ENCODE assay signal across 8 cellular contexts in the genomic region with DNA sequence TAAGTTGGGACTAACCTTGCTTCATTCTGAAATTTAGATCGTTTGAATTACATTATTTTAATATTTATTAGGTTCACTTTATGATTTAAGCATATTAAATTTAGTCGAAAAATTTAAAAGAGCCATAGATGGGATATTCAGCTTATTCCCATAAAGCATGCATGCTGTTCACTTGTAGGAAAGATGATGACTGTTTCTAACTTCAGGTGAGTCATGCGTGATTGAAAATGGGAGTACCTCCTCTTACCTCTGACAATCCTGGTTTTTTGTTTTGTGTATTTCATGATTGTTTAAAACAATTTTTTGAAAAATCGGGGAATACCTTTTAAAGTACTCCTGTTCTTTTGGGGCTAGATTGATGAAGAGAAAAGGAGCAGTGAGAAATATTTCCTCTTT. TPM values are rescaled to one million over a fixed set of nuclear protein-coding genes. Genes with fewer than 3 reads are reported as not detected.
DNase-seq lines count a peak whose midpoint lies in the region; ATAC-seq and TF ChIP-seq lines count a peak whose summit lies in the region.

No MANE protein-coding gene starts in this region.

- no peaks in the 10 kb centered on the region for H3K9me3 Mint-ChIP-seq in central memory CD8-positive, alpha-beta T cell

- DNase-seq in AG10803 (ENCODE audit: low read depth) = no peak
- no peak for DNase-seq in Jurkat, Clone E6-1 (ENCODE audit: low read depth, low spot score)
- DNase-seq in central memory CD8-positive, alpha-beta T cell (ENCODE audit: low spot score in 2 of 2) = no peak
- DNase-seq in myocyte (ENCODE audit: low read depth) = peak; percentile 3
- DNase-seq in NCI-H345 treated with DMSO at 0.1 percent for 48 hours (lab: John Stamatoyannopoulos, UW; ENCODE audit: unreplicated experiment) = no peak

- H3K4me3 Mint-ChIP-seq in central memory CD8-positive, alpha-beta T cell = peak overlapping the region; percentile 99

- TF ChIP-seq CTCF in AG10803 (conservative IDR thresholded peaks at IDR 0.05; ENCODE audit: low read length) = no peak

- peak overlapping the region; percentile 91 for H3K4me3 ChIP-seq in AG10803 (ENCODE audit: low read length)
- peak overlapping the region; percentile 92 for H3K4me3 ChIP-seq in Jurkat, Clone E6-1 (ENCODE audit: low read length)

- H3K27ac Mint-ChIP-seq in central memory CD8-positive, alpha-beta T cell (ENCODE audit: low read depth) = peak overlapping the region; percentile 95

- H3K4me1 Mint-ChIP-seq in central memory CD8-positive, alpha-beta T cell = peaks cover 75% of the 10 kb centered on the region

- ATAC-seq in central memory CD8-positive, alpha-beta T cell (replicated peaks; ENCODE audit: extremely low read depth, poor library complexity, severe bottlenecking) = no peak
- ATAC-seq in HG03565 (IDR thresholded peaks at IDR 0.05; ENCODE audit: unreplicated experiment) (no peak), GM21515 (IDR thresholded peaks at IDR 0.05; ENCODE audit: unreplicated experiment) (no peak), HG03139 (IDR thresholded peaks at IDR 0.05; ENCODE audit: unreplicated experiment) (no peak)

- H3K27me3 Mint-ChIP-seq in central memory CD8-positive, alpha-beta T cell = no peaks in the 10 kb centered on the region

- H3K36me3 Mint-ChIP-seq in central memory CD8-positive, alpha-beta T cell (ENCODE audit: insufficient read depth) = peaks cover 27% of the 10 kb centered on the region

RNA-seq across cellular contexts. Expression of a gene that starts 1.4 kb away (rescaled TPM):
- 27.7 TPM for polyA plus RNA-seq in Jurkat, Clone E6-1 (2012; ENCODE audit: insufficient read depth, insufficient read length)
- 23.3 and 24.2 TPM in 2 replicates for total RNA-seq in myocyte
- 14.2 TPM for polyA plus RNA-seq in myocyte (2012)
